21 cellular contexts compared by ENCODE assay signal in the genomic region with DNA sequence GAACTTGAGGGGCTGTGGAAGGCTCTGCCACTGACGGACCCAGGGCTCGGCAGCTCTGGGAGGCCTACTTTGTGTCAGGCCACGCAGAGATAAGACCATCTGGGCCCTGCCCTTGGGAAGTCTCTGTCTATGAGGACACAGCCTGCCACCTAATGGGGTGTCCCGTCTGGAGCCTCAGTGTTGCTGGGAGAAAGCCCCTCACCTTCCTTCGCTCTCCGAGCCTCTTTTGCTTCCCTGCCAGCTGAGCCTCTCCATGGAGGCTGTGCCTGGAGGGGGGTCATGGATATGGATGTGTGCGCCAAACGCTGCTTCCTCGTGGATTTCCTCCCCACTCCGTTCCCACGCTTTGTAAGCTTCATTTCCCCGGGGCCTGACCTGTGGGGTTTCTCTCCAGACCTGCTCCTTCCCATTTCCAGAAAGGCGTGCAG.
A peak's percentile ranks its signal among the peaks of the same experiment; 100 is the strongest.
DNase-seq lines count a peak whose midpoint lies in the region; ATAC-seq and TF ChIP-seq lines count a peak whose summit lies in the region.
"Had no signal": no experiment of that assay in that cellular context is flagged by ENCODE, and none has a peak within 500 bp of the region (broad histone marks: within the 10 kb centered on the region; RNA-seq: fewer than 3 reads in every experiment).

No MANE protein-coding gene starts in this region.

- TF ChIP-seq POLR2A in HCT116 (IDR thresholded peaks at IDR 0.05; ENCODE audit: borderline replicate concordance, extremely low read depth, insufficient read depth, insufficient read length), result no peak

- TF ChIP-seq CTCF in HCT116 (IDR thresholded peaks at IDR 0.05 in 2 of 3, conservative IDR thresholded peaks at IDR 0.05 in 1 of 3; ENCODE audit: borderline replicate concordance in 1 of 3, insufficient read depth in 1 of 3, low read depth in 2 of 3, low read length in 2 of 3), result no peak

- peaks cover 93% of the 10 kb centered on the region for H3K79me2 ChIP-seq in HCT116 (ENCODE audit: insufficient read depth, low read length)
- peaks cover 11% of the 10 kb centered on the region for H3K79me2 ChIP-seq in mesendoderm (ENCODE audit: control insufficient read depth, insufficient read depth, low read length)

- no peaks in the 10 kb centered on the region for H3K27me3 ChIP-seq in HCT116 (ENCODE audit: insufficient read depth, low read length)
- no peaks in the 10 kb centered on the region for H3K27me3 ChIP-seq in mesendoderm (ENCODE audit: insufficient read depth, low read length, poor library complexity)
- H3K27me3 ChIP-seq in stomach smooth muscle (ENCODE audit: control insufficient read depth in 1 of 2, insufficient read depth in 2 of 2, low read length in 2 of 2), result no peaks in the 10 kb centered on the region
- H3K27me3 ChIP-seq: cardiac muscle cell, upper lobe of right lung had no signal

- no peak overlapping the region for H3K4me3 Mint-ChIP-seq in activated T-helper 17 cell treated with anti-CD3 and anti-CD28 coated beads, Interleukin-2, amount 50 U/mL, for 72 hours
- H3K4me3 Mint-ChIP-seq: immature natural killer cell had no signal

- H4K20me1 ChIP-seq in HCT116 (ENCODE audit: insufficient read depth), result peaks cover 6% of the 10 kb centered on the region; the same call in 1 of the 2 replicates

- no peak overlapping the region for H3K27ac ChIP-seq in HCT116 (ENCODE audit: low read depth, low read length)
- H3K27ac ChIP-seq in mesendoderm (ENCODE audit: low read depth, low read length), result no peak overlapping the region
- peak overlapping the region; percentile 96 for H3K27ac ChIP-seq in stomach smooth muscle (ENCODE audit: low read length)
- H3K27ac ChIP-seq: cardiac muscle cell had no signal

- no peak for ATAC-seq in HCT116
- ATAC-seq in activated T-helper 17 cell treated with anti-CD3 and anti-CD28 coated beads, Interleukin-2, amount 50 U/mL, for 72 hours (replicated peaks), result no peak
- ATAC-seq: activated CD4-positive, CD25-positive, alpha-beta regulatory T cell treated with anti-CD3 and anti-CD28 coated beads, Interleukin-2, amount 50 U/mL, for 24 hours; esophagus mucosa; naive thymus-derived CD8-positive, alpha-beta T cell; upper lobe of right lung had no signal

- peak overlapping the region; percentile 43 for H3K56ac ChIP-seq in mesendoderm (ENCODE audit: low read length)

- no peak overlapping the region for H2BK5ac ChIP-seq in mesendoderm (ENCODE audit: low read length)

- no CpG with 5 or more reads among the region's 13 CpGs for WGBS in mesendoderm (ENCODE audit: extremely low coverage, insufficient coverage, low lambda C conversion rate)

- no peaks in the 10 kb centered on the region for H3K9me3 Mint-ChIP-seq in activated T-helper 17 cell treated with anti-CD3 and anti-CD28 coated beads, Interleukin-2, amount 50 U/mL, for 72 hours
- H3K9me3 Mint-ChIP-seq: activated T-helper 2 cell treated with anti-CD3 and anti-CD28 coated beads, Interferon-gamma antibody, Interleukin-2, Interleukin-4, amounts not matched to agents 10 μg/mL and 5 μg/mL and 100 μg/mL, durations not matched to agents 14 hours and 24 hours and 36 hours; immature natural killer cell; naive thymus-derived CD8-positive, alpha-beta T cell had no signal

- peaks cover 9% of the 10 kb centered on the region for H3K79me1 ChIP-seq in mesendoderm (ENCODE audit: low read length)

- DNase-seq in HCT116 (ENCODE audit: low read depth, low spot score) (no peak), astrocyte of the hippocampus (ENCODE audit: low read depth, low spot score) (peak; percentile 0), mesendoderm (no peak), nucleus accumbens (lab: John Stamatoyannopoulos, UW) (no peak), C1 segment of cervical spinal cord (lab: John Stamatoyannopoulos, UW) (no peak)
- no peak for DNase-seq in activated T-cell treated with anti-CD3 and anti-CD28 coated beads, Interleukin-2, amount 50 U/mL, for 1 hour
- DNase-seq: HCEC 1CT; immature natural killer cell; NCI-H1048; NCI-H2107; NCI-H526; stimulated activated CD4-positive, alpha-beta T cell treated with anti-CD3 and anti-CD28 coated beads, Interleukin-12 subunit alpha, Interleukin-12 subunit beta, amount 100 ng/mL, for 4 hours had no signal

- no peaks in the 10 kb centered on the region for H3K9me2 ChIP-seq in HCT116 (ENCODE audit: insufficient read depth)

- H4K5ac ChIP-seq in mesendoderm (ENCODE audit: low read length), result no peak overlapping the region

- H3K4ac ChIP-seq in mesendoderm (ENCODE audit: low read depth, low read length), result no peak overlapping the region

- CTCF ChIA-PET in HCT116 (lab: Charles Lee), result no interaction called here

- no peak overlapping the region for H4K8ac ChIP-seq in mesendoderm (ENCODE audit: low read depth, low read length)

- BruUV-seq in HCT116 (replicated peaks; lab: Mats Ljungman, UMichigan), result no TSS peak

- H3K9me3 ChIP-seq in HCT116 (ENCODE audit: control insufficient read depth in 1 of 2, insufficient read depth in 1 of 2, low read depth in 1 of 2, low read length in 2 of 2) (no peaks in the 10 kb centered on the region), stomach smooth muscle (ENCODE audit: control insufficient read depth in 2 of 2, low read length in 2 of 2) (no peaks in the 10 kb centered on the region)
- H3K9me3 ChIP-seq: upper lobe of right lung had no signal

- RAD21 ChIA-PET in HCT116 (lab: Charles Lee; ENCODE audit: low non-redundant PET in 1 of 2, low total read pairs in 2 of 2, uncharacterized antibody in 2 of 2, unreplicated experiment in 2 of 2), result no interaction called here

- no peak overlapping the region for H2BK120ac ChIP-seq in mesendoderm (ENCODE audit: low read depth, low read length)

- H2BK15ac ChIP-seq in mesendoderm (replicated peaks; ENCODE audit: low read depth), result no peak overlapping the region

- no peak overlapping the region for H3K23ac ChIP-seq in mesendoderm (ENCODE audit: low read length)

- no peaks in the 10 kb centered on the region for H3K27me3 Mint-ChIP-seq in activated T-helper 17 cell treated with anti-CD3 and anti-CD28 coated beads, Interleukin-2, amount 50 U/mL, for 72 hours

- peaks cover 11% of the 10 kb centered on the region for H3K36me3 Mint-ChIP-seq in activated T-helper 17 cell treated with anti-CD3 and anti-CD28 coated beads, Interleukin-2, amount 50 U/mL, for 72 hours (ENCODE audit: low read depth)

- intact Hi-C loops in HCT116 (cut with micrococcal nuclease), result no loop called here

- peaks cover 34% of the 10 kb centered on the region for H3K4me1 Mint-ChIP-seq in activated T-helper 17 cell treated with anti-CD3 and anti-CD28 coated beads, Interleukin-2, amount 50 U/mL, for 72 hours

- H3K9ac ChIP-seq in HCT116 (ENCODE audit: low read length) (no peak overlapping the region), mesendoderm (ENCODE audit: low read length) (no peak overlapping the region), stomach smooth muscle (ENCODE audit: low read length in 2 of 2) (no peak overlapping the region)

- POLR2A ChIA-PET in HCT116 (lab: Charles Lee), result no interaction called here

- no peaks in the 10 kb centered on the region; a peak in 1 of 4 replicates for H3K36me3 ChIP-seq in HCT116 (ENCODE audit: control insufficient read depth in 1 of 2, insufficient read depth in 2 of 2, low read length in 2 of 2)
- H3K36me3 ChIP-seq in mesendoderm (ENCODE audit: control insufficient read depth, insufficient read depth, low read length), result no peaks in the 10 kb centered on the region
- H3K36me3 ChIP-seq in stomach smooth muscle (ENCODE audit: control insufficient read depth in 2 of 2, insufficient read depth in 2 of 2, low read length in 2 of 2), result no peaks in the 10 kb centered on the region
- H3K36me3 ChIP-seq: cardiac muscle cell, upper lobe of right lung had no signal

- H3K27ac Mint-ChIP-seq in activated T-helper 17 cell treated with anti-CD3 and anti-CD28 coated beads, Interleukin-2, amount 50 U/mL, for 72 hours, result no peak overlapping the region
- H3K27ac Mint-ChIP-seq: activated T-helper 2 cell treated with anti-CD3 and anti-CD28 coated beads, Interferon-gamma antibody, Interleukin-2, Interleukin-4, amounts not matched to agents 10 μg/mL and 5 μg/mL and 100 μg/mL, durations not matched to agents 14 hours and 24 hours and 36 hours had no signal

- TF ChIP-seq RAD21 in HCT116 (IDR thresholded peaks at IDR 0.05; ENCODE audit: low read depth), result no peak

- H3K18ac ChIP-seq in mesendoderm (ENCODE audit: low read length), result no peak overlapping the region

- H3K4me1 ChIP-seq in HCT116 (ENCODE audit: control insufficient read depth in 1 of 2, insufficient read depth in 2 of 2, low read length in 2 of 2), result peaks cover 22 to 65% of the 10 kb centered on the region in 2 experiments
- H3K4me1 ChIP-seq in mesendoderm (ENCODE audit: control insufficient read depth, low read depth, low read length), result peaks cover 15% of the 10 kb centered on the region
- peaks cover 63% of the 10 kb centered on the region for H3K4me1 ChIP-seq in stomach smooth muscle (ENCODE audit: control insufficient read depth, insufficient read depth, low read length)

- H3K4me2 ChIP-seq in HCT116 (ENCODE audit: low read length), result no peak overlapping the region
- H3K4me2 ChIP-seq in mesendoderm (ENCODE audit: low read length), result no peak overlapping the region

- no peak overlapping the region for H2AK5ac ChIP-seq in mesendoderm (ENCODE audit: low read length)

- no peak overlapping the region for H3K4me3 ChIP-seq in HCT116 (replicated peaks in 1 of 2; ENCODE audit: low read depth in 1 of 2, low read length in 2 of 2)
- H3K4me3 ChIP-seq in mesendoderm (ENCODE audit: low read length), result no peak overlapping the region
- no peak overlapping the region for H3K4me3 ChIP-seq in stomach smooth muscle (ENCODE audit: low read length in 2 of 2)
- H3K4me3 ChIP-seq: cardiac muscle cell, lung, upper lobe of right lung had no signal

- H2AFZ ChIP-seq in HCT116 (ENCODE audit: low read depth, low read length, poor library complexity, severe bottlenecking), result no peak overlapping the region

TF ChIP-seq in HCT116, 20 proteins besides CTCF, POLR2A, EP300 and RAD21 (continues in another document):
- TF ChIP-seq EZH2 (IDR thresholded peaks at IDR 0.05), result no peak
- TF ChIP-seq, protein P1, sequence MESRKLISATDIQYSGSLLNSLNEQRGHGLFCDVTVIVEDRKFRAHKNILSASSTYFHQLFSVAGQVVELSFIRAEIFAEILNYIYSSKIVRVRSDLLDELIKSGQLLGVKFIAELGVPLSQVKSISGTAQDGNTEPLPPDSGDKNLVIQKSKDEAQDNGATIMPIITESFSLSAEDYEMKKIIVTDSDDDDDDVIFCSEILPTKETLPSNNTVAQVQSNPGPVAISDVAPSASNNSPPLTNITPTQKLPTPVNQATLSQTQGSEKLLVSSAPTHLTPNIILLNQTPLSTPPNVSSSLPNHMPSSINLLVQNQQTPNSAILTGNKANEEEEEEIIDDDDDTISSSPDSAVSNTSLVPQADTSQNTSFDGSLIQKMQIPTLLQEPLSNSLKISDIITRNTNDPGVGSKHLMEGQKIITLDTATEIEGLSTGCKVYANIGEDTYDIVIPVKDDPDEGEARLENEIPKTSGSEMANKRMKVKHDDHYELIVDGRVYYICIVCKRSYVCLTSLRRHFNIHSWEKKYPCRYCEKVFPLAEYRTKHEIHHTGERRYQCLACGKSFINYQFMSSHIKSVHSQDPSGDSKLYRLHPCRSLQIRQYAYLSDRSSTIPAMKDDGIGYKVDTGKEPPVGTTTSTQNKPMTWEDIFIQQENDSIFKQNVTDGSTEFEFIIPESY (IDR thresholded peaks at IDR 0.05; ENCODE audit: extremely low read depth, insufficient replicate concordance, low read length), result no peak
- TF ChIP-seq SP1 (IDR thresholded peaks at IDR 0.05; ENCODE audit: low read depth), result no peak
